ENCODE assay signal across 19 cellular contexts in genomic region chr22:42363851-42364250, GRCh38.
DNase-seq lines count a peak whose midpoint lies in the region; ATAC-seq and TF ChIP-seq lines count a peak whose summit lies in the region.
"Had no signal": no experiment of that assay in that cellular context is flagged by ENCODE, and none has a peak within 500 bp of the region (broad histone marks: within the 10 kb centered on the region; RNA-seq: fewer than 3 reads in every experiment).

No MANE protein-coding gene starts in this region.

- peaks cover 39% of the 10 kb centered on the region for H3K4me1 Mint-ChIP-seq in mesothelial cell of epicardium

- H3K9me3 ChIP-seq in esophagus muscularis mucosa (no peaks in the 10 kb centered on the region), thyroid gland (no peaks in the 10 kb centered on the region)

- ATAC-seq in HG03432 (IDR thresholded peaks at IDR 0.05; ENCODE audit: unreplicated experiment): no peak
- ATAC-seq: GM12878, HepG2 had no signal

- no peak for TF ChIP-seq EP300 in esophagus muscularis mucosa (IDR thresholded peaks at IDR 0.05)

- H3K4me3 ChIP-seq in esophagus muscularis mucosa (no peak overlapping the region), thyroid gland (replicated peaks in 1 of 3) (no peak overlapping the region)
- H3K4me3 ChIP-seq: GM12878 had no signal

- no peaks in the 10 kb centered on the region for H3K36me3 Mint-ChIP-seq in mesothelial cell of epicardium

- H3K9me3 Mint-ChIP-seq in mesothelial cell of epicardium: no peaks in the 10 kb centered on the region

- TF ChIP-seq CTCF in esophagus muscularis mucosa (IDR thresholded peaks at IDR 0.05) (no peak), mesothelial cell of epicardium (IDR thresholded peaks at IDR 0.05; ENCODE audit: unreplicated experiment) (no peak), thyroid gland (IDR thresholded peaks at IDR 0.05) (no peak)

- peaks cover 0 to 4% (median 0%) of the 10 kb centered on the region in 4 donors for H3K27me3 ChIP-seq in esophagus muscularis mucosa
- H3K27me3 ChIP-seq in thyroid gland: no peaks in the 10 kb centered on the region

- DNase-seq in DMS79 treated with DMSO at 0.1 percent for 48 hours (lab: John Stamatoyannopoulos, UW): peak; percentile 20
- no peak for DNase-seq in DMS79 (lab: John Stamatoyannopoulos, UW)
- DNase-seq in esophagus muscularis mucosa (ENCODE audit: extremely low spot score): no peak
- no peak for DNase-seq in mesothelial cell of epicardium (ENCODE audit: low spot score in 2 of 2, unreplicated experiment in 2 of 2)
- peak in 1 of 2 donors; percentile 45 for DNase-seq in thyroid gland
- DNase-seq in DMS153 (lab: John Stamatoyannopoulos, UW): no peak
- DNase-seq in activated CD4-positive, alpha-beta T cell treated with anti-CD3 and anti-CD28 coated beads for 48 hours: no peak
- DNase-seq: GF-D8, GOT3, KBM-7, NCI-H1105, NCI-H2081, RPMI8226, SHP77 treated with DMSO at 0.1 percent for 48 hours had no signal

- H3K36me3 ChIP-seq in esophagus muscularis mucosa (no peaks in the 10 kb centered on the region), thyroid gland (no peaks in the 10 kb centered on the region)

- H3K27ac Mint-ChIP-seq in mesothelial cell of epicardium: peak overlapping the region; percentile 59
- H3K27ac Mint-ChIP-seq: CD14-positive monocyte had no signal

- intact Hi-C loops in esophagus muscularis mucosa (cut with DNase I) (no loop called here), thyroid gland (cut with DNase I) (loop anchor here (10.0 kb wide), 1 partner anchor 71 kb away; the partner anchor contains the start of gene NFAM1)

- peaks cover 59% of the 10 kb centered on the region for H3K27me3 Mint-ChIP-seq in mesothelial cell of epicardium (ENCODE audit: low read depth)

- peak overlapping the region in 3 of 4 donors; percentile 13 to 75 (median 26) for H3K27ac ChIP-seq in esophagus muscularis mucosa (replicated peaks in 1 of 4)
- peak overlapping the region; percentile 81 to 93 (median 92) for H3K27ac ChIP-seq in thyroid gland
- H3K27ac ChIP-seq: 22Rv1 had no signal

- no peak for TF ChIP-seq POLR2A in esophagus muscularis mucosa (IDR thresholded peaks at IDR 0.05; ENCODE audit: low read depth)
- TF ChIP-seq POLR2A in thyroid gland (IDR thresholded peaks at IDR 0.05): no peak

- 96% methylated on average over 7 of the region's 7 CpGs for WGBS in esophagus muscularis mucosa
- WGBS in thyroid gland, 2 donors: 90 to 96% methylated on average over 7 of the region's 7 CpGs

- H3K4me3 Mint-ChIP-seq in mesothelial cell of epicardium: no peak overlapping the region

- H3K4me1 ChIP-seq in esophagus muscularis mucosa (peaks cover 38 to 46% (median 44%) of the 10 kb centered on the region in 4 donors), thyroid gland (peaks cover 43 to 51% of the 10 kb centered on the region in 2 donors)
